ENCODE assay signal across 25 cellular contexts in genomic region chr12:132108211-132108832, GRCh38. TPM values are rescaled to one million over a fixed set of nuclear protein-coding genes. Genes with fewer than 3 reads are reported as not detected.
DNase-seq lines count a peak whose midpoint lies in the region; ATAC-seq and TF ChIP-seq lines count a peak whose summit lies in the region.
"Had no signal": no experiment of that assay in that cellular context is flagged by ENCODE, and none has a peak within 500 bp of the region (broad histone marks: within the 10 kb centered on the region; RNA-seq: fewer than 3 reads in every experiment).

No MANE protein-coding gene starts in this region.

- H3K9me3 ChIP-seq in right atrium auricular region (no peaks in the 10 kb centered on the region), heart left ventricle (no peaks in the 10 kb centered on the region), right cardiac atrium (ENCODE audit: control insufficient read depth, low read length) (no peaks in the 10 kb centered on the region)
- H3K9me3 ChIP-seq: thyroid gland had no signal

- H3K27me3 Mint-ChIP-seq in endothelial cell (ENCODE audit: unreplicated experiment) (peaks cover 1% of the 10 kb centered on the region), type B pancreatic cell (no peaks in the 10 kb centered on the region), glutamatergic neuron (ENCODE audit: unreplicated experiment) (no peaks in the 10 kb centered on the region)
- H3K27me3 Mint-ChIP-seq: naive thymus-derived CD4-positive, alpha-beta T cell had no signal

- H3K4me1 Mint-ChIP-seq in endothelial cell (ENCODE audit: unreplicated experiment) (no peaks in the 10 kb centered on the region), type B pancreatic cell (ENCODE audit: unreplicated experiment) (peaks cover 11% of the 10 kb centered on the region), glutamatergic neuron (ENCODE audit: low read depth, unreplicated experiment) (peaks cover 1% of the 10 kb centered on the region)
- H3K4me1 Mint-ChIP-seq: CD14-positive monocyte had no signal

- H3K27ac Mint-ChIP-seq in endothelial cell (ENCODE audit: unreplicated experiment) (peak overlapping the region; percentile 30), type B pancreatic cell (peak overlapping the region; percentile 84), glutamatergic neuron (ENCODE audit: unreplicated experiment) (no peak overlapping the region)
- H3K27ac Mint-ChIP-seq: naive thymus-derived CD4-positive, alpha-beta T cell had no signal

- 84 to 90% (median 88%) methylated on average over 16 of the region's 16 CpGs for WGBS in heart left ventricle, 4 donors
- WGBS in right cardiac atrium: 83% methylated on average over 16 of the region's 16 CpGs

- H3K27me3 ChIP-seq in right atrium auricular region: no peaks in the 10 kb centered on the region
- H3K27me3 ChIP-seq in heart left ventricle: no peaks in the 10 kb centered on the region
- H3K27me3 ChIP-seq in right cardiac atrium (ENCODE audit: control insufficient read depth, insufficient read depth): no peaks in the 10 kb centered on the region
- H3K27me3 ChIP-seq: cardiac muscle cell, dorsolateral prefrontal cortex, thyroid gland had no signal

- H3K4me3 Mint-ChIP-seq in endothelial cell (ENCODE audit: unreplicated experiment): no peak overlapping the region
- H3K4me3 Mint-ChIP-seq in type B pancreatic cell: no peak overlapping the region
- H3K4me3 Mint-ChIP-seq in glutamatergic neuron (ENCODE audit: unreplicated experiment): no peak overlapping the region
- H3K4me3 Mint-ChIP-seq: CD14-positive monocyte; naive thymus-derived CD4-positive, alpha-beta T cell had no signal

- H3K27ac ChIP-seq in right atrium auricular region: no peak overlapping the region
- no peak overlapping the region for H3K27ac ChIP-seq in heart left ventricle
- no peak overlapping the region for H3K27ac ChIP-seq in right cardiac atrium (ENCODE audit: low read length)
- H3K27ac ChIP-seq: cardiac muscle cell, dorsolateral prefrontal cortex, KMS-11, thyroid gland had no signal

- H3K4me3 ChIP-seq in right atrium auricular region: no peak overlapping the region
- H3K4me3 ChIP-seq in heart left ventricle: no peak overlapping the region
- no peak overlapping the region for H3K4me3 ChIP-seq in right cardiac atrium (ENCODE audit: low read length)
- H3K4me3 ChIP-seq: cardiac muscle cell, dorsolateral prefrontal cortex, smooth muscle cell, thyroid gland had no signal

- intact Hi-C loops in heart left ventricle (cut with DNase I): no loop called here
- intact Hi-C loops in right cardiac atrium (cut with DNase I): no loop called here

- peak; percentile 48 for DNase-seq in right atrium auricular region (ENCODE audit: low spot score)
- DNase-seq in heart left ventricle: no peak
- DNase-seq in NCI-H2227 treated with DMSO at 0.1 percent for 48 hours (lab: John Stamatoyannopoulos, UW): peak; percentile 48
- DNase-seq in endothelial cell (ENCODE audit: low spot score): no peak
- no peak for DNase-seq in type B pancreatic cell (ENCODE audit: extremely low spot score, unreplicated experiment)
- DNase-seq in glutamatergic neuron: no peak
- no peak for DNase-seq in right cardiac atrium
- no peak for DNase-seq in glomerular visceral epithelial cell (ENCODE audit: extremely low spot score)
- DNase-seq: activated CD4-positive, alpha-beta T cell treated with anti-CD3 and anti-CD28 coated beads, Interleukin-2, amount 50 U/mL, for 1 hour; activated gamma-delta T cell treated with Interleukin-2 at 50 U/mL for 16 hours; erythroblast; foreskin melanocyte; GDM1; naive thymus-derived CD4-positive, alpha-beta T cell; NCI-H2081; NCI-H82; stimulated activated CD4-positive, alpha-beta T cell treated with anti-CD3 and anti-CD28 coated beads, Interleukin-2, amount 100 ng/mL, for 48 hours; stimulated activated naive CD4-positive, alpha-beta T cell treated with Interleukin-2 at 50 U/mL for 16 hours; T-helper 2 cell; thyroid gland had no signal

- peaks cover 35% of the 10 kb centered on the region for H3K36me3 ChIP-seq in right atrium auricular region
- H3K36me3 ChIP-seq in heart left ventricle: peaks cover 0 to 72% (median 57%) of the 10 kb centered on the region in 9 donors

- no peak for TF ChIP-seq CTCF in right atrium auricular region (IDR thresholded peaks at IDR 0.05)
- TF ChIP-seq CTCF in heart left ventricle (IDR thresholded peaks at IDR 0.05): no peak
- TF ChIP-seq CTCF in endothelial cell (IDR thresholded peaks at IDR 0.05; ENCODE audit: unreplicated experiment): no peak
- no peak for TF ChIP-seq CTCF in type B pancreatic cell (conservative IDR thresholded peaks at IDR 0.05)
- TF ChIP-seq CTCF in glutamatergic neuron (IDR thresholded peaks at IDR 0.05; ENCODE audit: partially characterized antibody, unreplicated experiment): no peak

- no peak for TF ChIP-seq POLR2A in heart left ventricle (IDR thresholded peaks at IDR 0.05)

- H3K36me3 Mint-ChIP-seq in endothelial cell (ENCODE audit: low read depth, unreplicated experiment) (peaks cover 24% of the 10 kb centered on the region), type B pancreatic cell (peaks cover 22% of the 10 kb centered on the region), glutamatergic neuron (ENCODE audit: unreplicated experiment) (no peaks in the 10 kb centered on the region)

- ATAC-seq in heart left ventricle (no peak), right cardiac atrium (no peak)
- ATAC-seq: naive thymus-derived CD4-positive, alpha-beta T cell had no signal

- H3K9me3 Mint-ChIP-seq in endothelial cell (ENCODE audit: unreplicated experiment): no peaks in the 10 kb centered on the region
- no peaks in the 10 kb centered on the region for H3K9me3 Mint-ChIP-seq in type B pancreatic cell
- no peaks in the 10 kb centered on the region for H3K9me3 Mint-ChIP-seq in glutamatergic neuron (ENCODE audit: unreplicated experiment)
- H3K9me3 Mint-ChIP-seq: CD14-positive monocyte; naive thymus-derived CD4-positive, alpha-beta T cell had no signal

- H3K4me1 ChIP-seq in right atrium auricular region (no peaks in the 10 kb centered on the region), heart left ventricle (no peaks in the 10 kb centered on the region), right cardiac atrium (ENCODE audit: control insufficient read depth, insufficient read depth, low read length) (no peaks in the 10 kb centered on the region)

RNA-seq across cellular contexts. Expression of gene DDX51, which starts 35.8 kb away (rescaled TPM):
- total RNA-seq in right atrium auricular region (1 to 10 TPM; 6.6 to 8.0 TPM), heart left ventricle (1 to 10 TPM; 4.1 to 9.9 (median 8.5) TPM), endothelial cell (ENCODE audit: unreplicated experiment) (16.1 TPM), type B pancreatic cell (ENCODE audit: low replicate concordance) (22.1 and 30.5 TPM in 2 replicates), glutamatergic neuron (ENCODE audit: unreplicated experiment) (24.9 TPM), right cardiac atrium (10 to 100 TPM in 2 of 4 donors, 1 to 10 TPM in 2; 7.4 to 11.7 (median 10.1) TPM)
- polyA plus RNA-seq in heart left ventricle (10 to 100 TPM; 12.8 to 14.7 TPM), right cardiac atrium (10.9 TPM)

RNA-seq across cellular contexts. Expression of gene NOC4L, which starts 35.9 kb away (rescaled TPM):
- 1 to 10 TPM; 6.9 to 9.9 TPM for total RNA-seq in right atrium auricular region
- total RNA-seq in heart left ventricle: 10 to 100 TPM in 4 of 9 donors, 1 to 10 TPM in 5; 7.9 to 14.5 (median 9.6) TPM
- polyA plus RNA-seq in heart left ventricle: 10 to 100 TPM; 10.9 to 21.1 TPM
- total RNA-seq in endothelial cell (ENCODE audit: unreplicated experiment): 18.2 TPM
- total RNA-seq in type B pancreatic cell (ENCODE audit: low replicate concordance): 23.9 and 27.8 TPM in 2 replicates
- 17.8 TPM for total RNA-seq in glutamatergic neuron (ENCODE audit: unreplicated experiment)
- total RNA-seq in right cardiac atrium: 10 to 100 TPM in 1 of 4 donors, 1 to 10 TPM in 3; 7.7 to 10.1 (median 9.1) TPM
- polyA plus RNA-seq in right cardiac atrium: 11.0 TPM

Comparison
In these comparisons a context has a peak if more than half of its experiments do, and no peak if none do; other contexts are left out.
1. DNase-seq: peak in right atrium auricular region (single experiment) and NCI-H2227 treated with DMSO at 0.1 percent for 48 hours (single experiment); none in heart left ventricle (0 of 5), endothelial cell (single experiment), type B pancreatic cell (single experiment), glutamatergic neuron (single experiment), right cardiac atrium (0 of 3) and glomerular visceral epithelial cell (single experiment).